ENCODE assay signal across 8 cellular contexts in genomic region chr19:55258828-55259539, GRCh38. TPM values are rescaled to one million over a fixed set of nuclear protein-coding genes. Genes with fewer than 3 reads are reported as not detected.
A peak's percentile ranks its signal among the peaks of the same experiment; 100 is the strongest.
DNase-seq lines count a peak whose midpoint lies in the region; ATAC-seq and TF ChIP-seq lines count a peak whose summit lies in the region.

Gene PPP6R1 (minus strand): TSS chr19:55259017. CDS start chr19:55247103, 11,914 bp downstream.

- H3K79me2 ChIP-seq in DOHH2 (ENCODE audit: control insufficient read depth, low read length) (peaks cover 48% of the 10 kb centered on the region), GM23338 (replicated peaks; ENCODE audit: insufficient read depth) (peaks cover 42% of the 10 kb centered on the region)

- DNase-seq in GM23338 (ENCODE audit: low spot score) (peak; percentile 97), LHCN-M2 (ENCODE audit: low read depth) (peak; percentile 99), RPMI8226 (peak; percentile 98), fibroblast of gingiva (ENCODE audit: low read depth) (peak; percentile 100), naive B cell (peak; percentile 95)
- peak; percentile 80 to 91 for DNase-seq in activated T-helper 1 cell treated with anti-CD3 and anti-CD28 coated beads, Interleukin-2, amount 50 U/mL, for 16 hours (ENCODE audit: low read depth in 1 of 2, low spot score in 1 of 2)

- H3F3A ChIP-seq in DOHH2 (ENCODE audit: control insufficient read depth, insufficient read depth), result peaks cover 28% of the 10 kb centered on the region
- H3F3A ChIP-seq in GM23338 (replicated peaks; ENCODE audit: low read depth), result peaks cover 25% of the 10 kb centered on the region

- H3K27ac ChIP-seq in DOHH2 (ENCODE audit: low read depth, low read length) (peak within 1 kb of the TSS; percentile 99), GM23338 (ENCODE audit: low read depth) (peak within 1 kb of the TSS; percentile 98)

- TF ChIP-seq CTCF in DOHH2 (IDR thresholded peaks at IDR 0.05; ENCODE audit: low read depth, low read length, poor library complexity, severe bottlenecking) (no peak), GM23338 (conservative IDR thresholded peaks at IDR 0.05; ENCODE audit: low read depth in 2 of 2) (no peak)

- H2AFZ ChIP-seq in GM23338, result peak within 1 kb of the TSS; percentile 88

- H3K27me3 Mint-ChIP-seq in GM23338 (ENCODE audit: insufficient read depth, low read depth, poor library complexity) (peaks cover 12% of the 10 kb centered on the region), naive B cell (no peaks in the 10 kb centered on the region)
- H3K27me3 Mint-ChIP-seq in stimulated activated memory B cell treated with anti-CD40 and anti-IgM and Interleukin-4, amounts not matched to agents 10 μg/mL and 1 μg/mL and 100 μg/mL, for 72 hours, result no peaks in the 10 kb centered on the region

- H3K4me3 Mint-ChIP-seq in GM23338, result peak within 1 kb of the TSS; percentile 98
- H3K4me3 Mint-ChIP-seq in naive B cell, result peak within 1 kb of the TSS; percentile 92 to 100 (median 98)
- peak within 1 kb of the TSS; percentile 99 for H3K4me3 Mint-ChIP-seq in stimulated activated memory B cell treated with anti-CD40 and anti-IgM and Interleukin-4, amounts not matched to agents 10 μg/mL and 1 μg/mL and 100 μg/mL, for 72 hours

- H3K36me3 ChIP-seq in DOHH2 (ENCODE audit: control insufficient read depth, low read length), result peaks cover 41% of the 10 kb centered on the region
- no peaks in the 10 kb centered on the region for H3K36me3 ChIP-seq in GM23338 (ENCODE audit: insufficient read depth)

- no peaks in the 10 kb centered on the region for H3K27me3 ChIP-seq in DOHH2 (ENCODE audit: control insufficient read depth, low read length)
- no peaks in the 10 kb centered on the region for H3K27me3 ChIP-seq in GM23338 (ENCODE audit: insufficient read depth)

- H3K9me3 ChIP-seq in DOHH2 (ENCODE audit: control insufficient read depth, insufficient read depth, low read length), result no peaks in the 10 kb centered on the region

- H3K4me3 ChIP-seq in DOHH2 (ENCODE audit: low read length) (peak within 1 kb of the TSS; percentile 97), GM23338 (peak within 1 kb of the TSS; percentile 90)

- H3K9me2 ChIP-seq in DOHH2 (replicated peaks; ENCODE audit: control insufficient read depth, low read length) (no peaks in the 10 kb centered on the region), GM23338 (ENCODE audit: insufficient read depth) (0 out of 2 replicates have a peak, but pooled peaks cover 4% of the 10 kb centered on the region)

- peaks cover 4% of the 10 kb centered on the region; the same call in 2 of the 3 replicates for H3K36me3 Mint-ChIP-seq in GM23338 (ENCODE audit: low read depth)
- H3K36me3 Mint-ChIP-seq in naive B cell, result peaks cover 0 to 25% of the 10 kb centered on the region in 2 donors
- peaks cover 15% of the 10 kb centered on the region for H3K36me3 Mint-ChIP-seq in stimulated activated memory B cell treated with anti-CD40 and anti-IgM and Interleukin-4, amounts not matched to agents 10 μg/mL and 1 μg/mL and 100 μg/mL, for 72 hours

- ATAC-seq in GM23338, result peak; percentile 85
- ATAC-seq in naive B cell (ENCODE audit: low read depth in 2 of 2), result peak; percentile 73
- ATAC-seq in stimulated activated memory B cell treated with anti-CD40 and anti-IgM and Interleukin-4, amounts not matched to agents 10 μg/mL and 1 μg/mL and 100 μg/mL, for 72 hours, result peak; percentile 89

- H4K20me1 ChIP-seq in DOHH2 (ENCODE audit: control insufficient read depth, insufficient read depth, low read depth, low read length) (no peaks in the 10 kb centered on the region), GM23338 (replicated peaks; ENCODE audit: insufficient read depth) (peaks cover 39% of the 10 kb centered on the region)

- H3K27ac Mint-ChIP-seq in GM23338 (peak within 1 kb of the TSS; percentile 96), naive B cell (peak within 1 kb of the TSS; percentile 95 to 100 (median 98))
- H3K27ac Mint-ChIP-seq in stimulated activated memory B cell treated with anti-CD40 and anti-IgM and Interleukin-4, amounts not matched to agents 10 μg/mL and 1 μg/mL and 100 μg/mL, for 72 hours, result peak within 1 kb of the TSS; percentile 97

- H3K9me3 Mint-ChIP-seq in GM23338 (no peaks in the 10 kb centered on the region; the same call in 2 of the 3 replicates), naive B cell (peaks cover 0 to 1% (median 0%) of the 10 kb centered on the region in 7 donors)
- H3K9me3 Mint-ChIP-seq in stimulated activated memory B cell treated with anti-CD40 and anti-IgM and Interleukin-4, amounts not matched to agents 10 μg/mL and 1 μg/mL and 100 μg/mL, for 72 hours, result peaks cover 3% of the 10 kb centered on the region

- H3K4me1 ChIP-seq in DOHH2 (ENCODE audit: control insufficient read depth, low read length), result peaks cover 36% of the 10 kb centered on the region
- H3K4me1 ChIP-seq in GM23338 (ENCODE audit: insufficient read depth), result peaks cover 22% of the 10 kb centered on the region

- H3K4me2 ChIP-seq in DOHH2 (ENCODE audit: low read length), result peak within 1 kb of the TSS; percentile 99
- peak within 1 kb of the TSS; percentile 98 for H3K4me2 ChIP-seq in GM23338

- H3K4me1 Mint-ChIP-seq in GM23338, result peaks cover 51% of the 10 kb centered on the region
- peaks cover 48 to 55% (median 51%) of the 10 kb centered on the region in 3 donors for H3K4me1 Mint-ChIP-seq in naive B cell
- peaks cover 47% of the 10 kb centered on the region for H3K4me1 Mint-ChIP-seq in stimulated activated memory B cell treated with anti-CD40 and anti-IgM and Interleukin-4, amounts not matched to agents 10 μg/mL and 1 μg/mL and 100 μg/mL, for 72 hours

TF ChIP-seq in GM23338, 12 proteins besides CTCF, POLR2A, EP300 and RAD21 (continues in another document):
- TF ChIP-seq EZH2 (IDR thresholded peaks at IDR 0.05; ENCODE audit: low read depth, unreplicated experiment), result no peak
- no peak for TF ChIP-seq ZNF114 (CRISPR knock-in tag; IDR thresholded peaks at IDR 0.05)
- TF ChIP-seq EZH2phosphoT487 (IDR thresholded peaks at IDR 0.05; ENCODE audit: unreplicated experiment), result no peak
- peak; percentile 61; the same call in 1 of the 2 replicates for TF ChIP-seq CREB1 (CRISPR knock-in tag; IDR thresholded peaks at IDR 0.05; ENCODE audit: low read depth)
- TF ChIP-seq ZNF462 (CRISPR knock-in tag; IDR thresholded peaks at IDR 0.05), result no peak
- peak; percentile 81 for TF ChIP-seq POLR2AphosphoS5 (IDR thresholded peaks at IDR 0.05; ENCODE audit: low read depth)

RNA-seq across cellular contexts. Expression of gene PPP6R1, which starts in this region (rescaled TPM):
- 62.5 and 70.8 TPM in 2 replicates for total RNA-seq in GM23338 (2014; rRNA removed; shearing (Covaris generic))
- 22.2 and 24.9 TPM in 2 replicates for polyA plus RNA-seq in GM23338 (2016; fragmentation: Nextera tagmentation; extraction: Ambion mirVana)
- 57.1 and 61.4 TPM in 2 replicates for total RNA-seq in LHCN-M2 (2014; rRNA removed)
- polyA plus RNA-seq in LHCN-M2 (2012), result 57.8 TPM
- 10 to 100 TPM; 21.4 to 81.1 (median 41.1) TPM for polyA plus RNA-seq in naive B cell (ENCODE audit: low read depth in 6 of 6)

Comparison
In these comparisons a context has a peak if more than half of its experiments do, and no peak if none do; other contexts are left out.
1. Peak in every context shown above with its lines: DNase-seq, ATAC-seq, H3K4me3 ChIP-seq and H3K27ac ChIP-seq.